In genomic region chr10:44936314-44936975, GRCh38 we compare ENCODE assay signal across 2 cellular contexts.
TF ChIP-seq lines count a peak whose summit lies in the region.

No MANE protein-coding gene starts in this region.

TF ChIP-seq in IMR-90, 13 proteins besides CTCF, POLR2A, EP300 and RAD21:
- TF ChIP-seq MXI1 (IDR thresholded peaks at IDR 0.05; ENCODE audit: borderline replicate concordance, low read depth, low read length) (no peak), RFX5 (IDR thresholded peaks at IDR 0.05; ENCODE audit: low read depth, low read length) (no peak), MAFK (IDR thresholded peaks at IDR 0.05; ENCODE audit: low read depth, low read length) (no peak), ELK1 (IDR thresholded peaks at IDR 0.05; ENCODE audit: borderline replicate concordance, low read depth, low read length) (no peak), CHD1 (IDR thresholded peaks at IDR 0.05; ENCODE audit: low read depth, low read length) (no peak), MAZ (IDR thresholded peaks at IDR 0.05; ENCODE audit: borderline replicate concordance, low read depth, low read length) (no peak), BHLHE40 (IDR thresholded peaks at IDR 0.05; ENCODE audit: low read depth, low read length) (no peak), FOS (IDR thresholded peaks at IDR 0.05; ENCODE audit: low read depth, low read length) (no peak), CEBPB (IDR thresholded peaks at IDR 0.05; ENCODE audit: low read depth, low read length) (no peak), SMC3 (IDR thresholded peaks at IDR 0.05; ENCODE audit: low read depth, low read length) (no peak)
TF ChIP-seq in IMR-90: peak in this region for 0.

TF ChIP-seq in H1, 55 proteins besides CTCF, POLR2A, EP300 and RAD21:
- TF ChIP-seq TAF1 (IDR thresholded peaks at IDR 0.05; ENCODE audit: low read depth, low read length) (no peak), EZH2 (IDR thresholded peaks at IDR 0.05; ENCODE audit: low read depth, low read length, severe bottlenecking) (no peak), HDAC6 (IDR thresholded peaks at IDR 0.05; ENCODE audit: low read depth, low read length) (no peak), POU5F1 (IDR thresholded peaks at IDR 0.05; ENCODE audit: low read depth, low read length) (no peak), ZNF274 (IDR thresholded peaks at IDR 0.05; ENCODE audit: borderline replicate concordance, extremely low read depth, low read length) (no peak), CREB1 (IDR thresholded peaks at IDR 0.05) (no peak), TEAD4 (IDR thresholded peaks at IDR 0.05; ENCODE audit: low read depth, low read length) (no peak), KDM1A (IDR thresholded peaks at IDR 0.05; ENCODE audit: borderline replicate concordance, low read length) (no peak), RXRA (IDR thresholded peaks at IDR 0.05; ENCODE audit: insufficient read depth, low read depth, low read length) (no peak), TCF12 (IDR thresholded peaks at IDR 0.05; ENCODE audit: low read depth, low read length) (no peak), RNF2 (IDR thresholded peaks at IDR 0.05; ENCODE audit: borderline replicate concordance, low read depth, low read length, missing control alignments, poor library complexity, severe bottlenecking) (no peak), CHD1 (IDR thresholded peaks at IDR 0.05; ENCODE audit: low read depth, low read length) (no peak), SP1 (IDR thresholded peaks at IDR 0.05; ENCODE audit: low read depth, low read length) (no peak), RFX5 (IDR thresholded peaks at IDR 0.05; ENCODE audit: borderline replicate concordance, low read depth, low read length) (no peak), KDM5A (IDR thresholded peaks at IDR 0.05; ENCODE audit: low read length) (no peak), GABPA (IDR thresholded peaks at IDR 0.05; ENCODE audit: borderline replicate concordance, insufficient read depth, low read length) (no peak), CBX8 (IDR thresholded peaks at IDR 0.05; ENCODE audit: borderline replicate concordance, low read depth, low read length) (no peak)
TF ChIP-seq in H1: peak in this region for 0.
